ENCODE assay signal across 8 cellular contexts in the genomic region with DNA sequence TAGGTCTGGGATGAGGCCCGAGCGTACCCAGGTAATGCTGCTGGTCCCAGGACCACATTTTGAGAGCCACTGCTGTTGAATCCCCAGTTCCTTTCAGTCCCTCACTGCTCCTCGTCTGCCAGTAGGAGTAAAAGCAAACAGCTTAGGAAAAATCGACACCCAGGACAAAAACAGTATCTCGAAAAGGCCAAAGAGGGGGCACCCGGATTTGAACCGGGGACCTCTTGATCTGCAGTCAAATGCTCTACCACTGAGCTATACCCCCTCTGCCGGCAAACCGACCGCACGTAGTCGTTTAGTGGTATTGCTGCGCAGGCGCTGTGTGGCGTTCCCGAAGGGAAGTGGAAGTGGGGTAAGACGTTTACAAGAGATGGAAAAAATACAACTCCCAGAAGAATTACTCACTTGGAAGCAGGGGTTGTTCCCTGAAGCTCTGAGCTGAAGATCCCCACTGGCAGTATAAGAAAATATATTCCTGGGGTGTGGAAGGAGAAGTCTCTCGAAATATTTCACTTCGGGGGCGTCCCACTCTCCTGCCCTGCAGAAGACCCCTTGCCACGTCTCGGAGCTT. TPM values are rescaled to one million over a fixed set of nuclear protein-coding genes. Genes with fewer than 3 reads are reported as not detected.
DNase-seq lines count a peak whose midpoint lies in the region; ATAC-seq and TF ChIP-seq lines count a peak whose summit lies in the region.

No MANE protein-coding gene starts in this region.

- H3K36me3 Mint-ChIP-seq in activated CD4-positive, alpha-beta T cell treated with anti-CD3 and anti-CD28 coated beads, Interleukin-2, amount 10 ng/mL, durations not matched to agents 7 days and 5 days (ENCODE audit: low read depth) = peaks cover 2% of the 10 kb centered on the region

- H3K27me3 ChIP-seq in colonic mucosa = peaks cover 18% of the 10 kb centered on the region
- no peaks in the 10 kb centered on the region for H3K27me3 ChIP-seq in layer of hippocampus (ENCODE audit: control insufficient read depth, insufficient read depth, low read length)

- no peaks in the 10 kb centered on the region for H3K4me1 ChIP-seq in colonic mucosa

- ATAC-seq in GM18502 (IDR thresholded peaks at IDR 0.05; ENCODE audit: poor library complexity, unreplicated experiment) = peak; percentile 54
- peak; percentile 41 for ATAC-seq in HG03378 (IDR thresholded peaks at IDR 0.05; ENCODE audit: unreplicated experiment)
- no peak for ATAC-seq in HG02884 (IDR thresholded peaks at IDR 0.05; ENCODE audit: unreplicated experiment)

- CTCF ChIA-PET in activated CD4-positive, alpha-beta T cell treated with anti-CD3 and anti-CD28 coated beads, Interleukin-2, amount 10 ng/mL, durations not matched to agents 7 days and 5 days (lab: Charles Lee) = interaction anchor here (0.6 to 5.8 kb wide), 45 partner anchors 9 to 594 kb away, joined by 3 to 94 read pairs (median 4); a partner anchor contains a TSS

- peak overlapping the region; percentile 95 for H3K4me3 Mint-ChIP-seq in activated CD4-positive, alpha-beta T cell treated with anti-CD3 and anti-CD28 coated beads, Interleukin-2, amount 10 ng/mL, durations not matched to agents 7 days and 5 days

- intact Hi-C loops in colonic mucosa (cut with DNase I) = loop anchor here (2.0 to 10.0 kb wide), 2 partner anchors 171 to 269 kb away; no protein-coding TSS in a partner anchor

- peaks cover 20% of the 10 kb centered on the region for H3K27me3 Mint-ChIP-seq in activated CD4-positive, alpha-beta T cell treated with anti-CD3 and anti-CD28 coated beads, Interleukin-2, amount 10 ng/mL, durations not matched to agents 7 days and 5 days

- peak overlapping the region; percentile 95 for H3K27ac Mint-ChIP-seq in activated CD4-positive, alpha-beta T cell treated with anti-CD3 and anti-CD28 coated beads, Interleukin-2, amount 10 ng/mL, durations not matched to agents 7 days and 5 days

- TF ChIP-seq CTCF in colonic mucosa (IDR thresholded peaks at IDR 0.05) = no peak

- H3K9ac ChIP-seq in colonic mucosa (ENCODE audit: low read depth in 2 of 2, low read length in 2 of 2) = peak overlapping the region; percentile 77 to 96

- H3K36me3 ChIP-seq in colonic mucosa = no peaks in the 10 kb centered on the region

- H3K27ac ChIP-seq in colonic mucosa (peak overlapping the region; percentile 84), layer of hippocampus (ENCODE audit: low read depth, low read length) (peak overlapping the region; percentile 88)

- no peaks in the 10 kb centered on the region for H3K9me3 Mint-ChIP-seq in activated CD4-positive, alpha-beta T cell treated with anti-CD3 and anti-CD28 coated beads, Interleukin-2, amount 10 ng/mL, durations not matched to agents 7 days and 5 days

- H3K9me3 ChIP-seq in colonic mucosa = no peaks in the 10 kb centered on the region

- peak overlapping the region; percentile 69 for H3K4me3 ChIP-seq in colonic mucosa

- H3K4me1 Mint-ChIP-seq in activated CD4-positive, alpha-beta T cell treated with anti-CD3 and anti-CD28 coated beads, Interleukin-2, amount 10 ng/mL, durations not matched to agents 7 days and 5 days = peaks cover 43% of the 10 kb centered on the region

- DNase-seq in NCI-H526 treated with DMSO at 0.1 percent for 48 hours (lab: John Stamatoyannopoulos, UW) (peak; percentile 68), colonic mucosa (peak; percentile 95)
- DNase-seq in activated CD4-positive, alpha-beta T cell treated with anti-CD3 and anti-CD28 coated beads, Interleukin-2, amount 10 ng/mL, durations not matched to agents 7 days and 5 days = peak; percentile 91
- DNase-seq in stimulated activated CD4-positive, alpha-beta T cell treated with anti-CD3 and anti-CD28 coated beads, Interleukin-15, amount 100 ng/mL, for 48 hours (ENCODE audit: low read depth in 2 of 2) = peak; percentile 83 to 84

- POLR2A ChIA-PET in activated CD4-positive, alpha-beta T cell treated with anti-CD3 and anti-CD28 coated beads, Interleukin-2, amount 10 ng/mL, durations not matched to agents 7 days and 5 days (lab: Charles Lee) = interaction anchor here (0.8 to 1.4 kb wide), 3 partner anchors 46 to 300 kb away, joined by 3 to 4 read pairs (median 4); a partner anchor contains a TSS

RNA-seq across cellular contexts. Expression of a gene that starts 2.2 kb away (rescaled TPM):
- 1 to 10 TPM; 6.0 to 6.3 TPM for total RNA-seq in activated CD4-positive, alpha-beta T cell treated with anti-CD3 and anti-CD28 coated beads, Interleukin-2, amount 10 ng/mL, durations not matched to agents 7 days and 5 days
- 1 to 10 TPM in 1 of 2 donors, under 1 TPM in 1; 0.54 to 4.4 TPM for total RNA-seq in colonic mucosa

RNA-seq across cellular contexts. Expression of a gene that starts 12.3 kb away (rescaled TPM):
- under 1 TPM in 1 of 2 experiments, not detected in 1; 0.15 TPM for total RNA-seq in activated CD4-positive, alpha-beta T cell treated with anti-CD3 and anti-CD28 coated beads, Interleukin-2, amount 10 ng/mL, durations not matched to agents 7 days and 5 days
- not detected for total RNA-seq in colonic mucosa

RNA-seq across cellular contexts. Expression of a gene that starts 43.8 kb away (rescaled TPM):
- 10 to 100 TPM; 14.8 to 18.3 TPM for total RNA-seq in activated CD4-positive, alpha-beta T cell treated with anti-CD3 and anti-CD28 coated beads, Interleukin-2, amount 10 ng/mL, durations not matched to agents 7 days and 5 days
- total RNA-seq in colonic mucosa = 1 to 10 TPM; 5.9 to 8.8 TPM

RNA-seq across cellular contexts. Expression of a gene that starts 46.5 kb away (rescaled TPM):
- 1,000 to 10,000 TPM; 1,832 to 1,924 TPM for total RNA-seq in activated CD4-positive, alpha-beta T cell treated with anti-CD3 and anti-CD28 coated beads, Interleukin-2, amount 10 ng/mL, durations not matched to agents 7 days and 5 days
- 1,000 to 10,000 TPM; 1,557 to 1,567 TPM for total RNA-seq in colonic mucosa
